ENCODE assay signal across 2 cellular contexts in genomic region chr16:81548901-81549546, GRCh38.
TF ChIP-seq lines count a peak whose summit lies in the region.

No MANE protein-coding gene starts in this region.

TF ChIP-seq in WTC11, 78 proteins besides CTCF, POLR2A, EP300 and RAD21 (continued from another document):
- no peak; the same call in 1 of the 2 replicates for TF ChIP-seq PREB (CRISPR knock-in tag; IDR thresholded peaks at IDR 0.05; ENCODE audit: borderline replicate concordance)
- TF ChIP-seq AR (CRISPR knock-in tag; IDR thresholded peaks at IDR 0.05): no peak
- no peak for TF ChIP-seq GABPB1 (CRISPR knock-in tag; IDR thresholded peaks at IDR 0.05)
- no peak for TF ChIP-seq STAT6 (CRISPR knock-in tag; conservative IDR thresholded peaks at IDR 0.05; ENCODE audit: low read depth)

TF ChIP-seq in HepG2, 621 proteins besides CTCF, POLR2A, EP300 and RAD21 (continued from another document and continues in another):
- TF ChIP-seq RFX5 (IDR thresholded peaks at IDR 0.05; ENCODE audit: low read depth, low read length): peak; percentile 32; the same call in 1 of the 2 replicates
- peak; percentile 1 for TF ChIP-seq ZNF18 (CRISPR knock-in tag; IDR thresholded peaks at IDR 0.05; ENCODE audit: insufficient replicate concordance)
- TF ChIP-seq THAP7 (CRISPR knock-in tag; IDR thresholded peaks at IDR 0.05): 0 out of 2 replicates have a peak, but pooled peaks have one; percentile 56
- peak; percentile 38; the same call in 1 of the 2 replicates for TF ChIP-seq ZNF782 (CRISPR knock-in tag; IDR thresholded peaks at IDR 0.05; ENCODE audit: borderline replicate concordance)
- no peak for TF ChIP-seq ZSCAN30 (CRISPR knock-in tag; IDR thresholded peaks at IDR 0.05)
- TF ChIP-seq ZNF589 (CRISPR knock-in tag; conservative IDR thresholded peaks at IDR 0.05): peak; percentile 72; the same call in 1 of the 2 replicates
- TF ChIP-seq SP4 (CRISPR knock-in tag; IDR thresholded peaks at IDR 0.05): peak; percentile 61
- TF ChIP-seq KDM6A (CRISPR knock-in tag; IDR thresholded peaks at IDR 0.05; ENCODE audit: low read depth): peak; percentile 78
- no peak; the same call in 1 of the 2 replicates for TF ChIP-seq YEATS4 (CRISPR knock-in tag; IDR thresholded peaks at IDR 0.05; ENCODE audit: borderline replicate concordance)
- TF ChIP-seq STAG1 (CRISPR knock-in tag; IDR thresholded peaks at IDR 0.05): 0 out of 2 replicates have a peak, but pooled peaks have one; percentile 6
- 0 out of 2 replicates have a peak, but pooled peaks have one; percentile 75 for TF ChIP-seq POLR2AphosphoS2 (IDR thresholded peaks at IDR 0.05; ENCODE audit: low read depth, low read length)
- no peak for TF ChIP-seq ZNF670 (CRISPR knock-in tag; IDR thresholded peaks at IDR 0.05; ENCODE audit: borderline replicate concordance)
- no peak for TF ChIP-seq FOXA1 (IDR thresholded peaks at IDR 0.05)
- TF ChIP-seq FOXA1 (CRISPR knock-in tag; IDR thresholded peaks at IDR 0.05): 0 out of 2 replicates have a peak, but pooled peaks have one; percentile 23
- TF ChIP-seq ZNF143 (CRISPR knock-in tag; IDR thresholded peaks at IDR 0.05): peak; percentile 76
- TF ChIP-seq FOXP4 (CRISPR knock-in tag; IDR thresholded peaks at IDR 0.05): peak; percentile 74
- TF ChIP-seq THAP9 (CRISPR knock-in tag; IDR thresholded peaks at IDR 0.05; ENCODE audit: borderline replicate concordance): peak; percentile 43; the same call in 1 of the 2 replicates
- peak; percentile 34; the same call in 1 of the 2 replicates for TF ChIP-seq FOXJ3 (CRISPR knock-in tag; IDR thresholded peaks at IDR 0.05; ENCODE audit: borderline replicate concordance)
- peak in 1 of 2 experiments; percentile 68; a peak in 2 of 4 replicates for TF ChIP-seq KLF16 (CRISPR knock-in tag; IDR thresholded peaks at IDR 0.05)
- peak; percentile 88 for TF ChIP-seq ZBTB34 (CRISPR knock-in tag; IDR thresholded peaks at IDR 0.05)
- TF ChIP-seq ZNF615 (CRISPR knock-in tag; IDR thresholded peaks at IDR 0.05; ENCODE audit: borderline replicate concordance): 0 out of 2 replicates have a peak, but pooled peaks have one; percentile 47
- no peak for TF ChIP-seq ZNF20 (CRISPR knock-in tag; IDR thresholded peaks at IDR 0.05)
- TF ChIP-seq TFDP2 (CRISPR knock-in tag; IDR thresholded peaks at IDR 0.05): peak; percentile 37; the same call in 1 of the 2 replicates
- TF ChIP-seq HOXA3 (CRISPR knock-in tag; IDR thresholded peaks at IDR 0.05): peak; percentile 84
- TF ChIP-seq HIC2 (CRISPR knock-in tag; IDR thresholded peaks at IDR 0.05; ENCODE audit: low read depth): no peak
- no peak; the same call in 1 of the 2 replicates for TF ChIP-seq ETV6 (CRISPR knock-in tag; conservative IDR thresholded peaks at IDR 0.05)
- TF ChIP-seq ZBTB33 (CRISPR knock-in tag; IDR thresholded peaks at IDR 0.05): peak; percentile 12
- TF ChIP-seq ZNF331 (CRISPR knock-in tag; IDR thresholded peaks at IDR 0.05): 0 out of 2 replicates have a peak, but pooled peaks have one; percentile 47
- TF ChIP-seq HINFP (CRISPR knock-in tag; IDR thresholded peaks at IDR 0.05; ENCODE audit: low read depth): 0 out of 2 replicates have a peak, but pooled peaks have one; percentile 62
- no peak for TF ChIP-seq NCOA5 (CRISPR knock-in tag; IDR thresholded peaks at IDR 0.05)
- TF ChIP-seq ZNF263 (CRISPR knock-in tag; IDR thresholded peaks at IDR 0.05): peak; percentile 90
- peak; percentile 68 for TF ChIP-seq KAT8 (CRISPR knock-in tag; IDR thresholded peaks at IDR 0.05)
- peak; percentile 92 for TF ChIP-seq SALL1 (CRISPR knock-in tag; IDR thresholded peaks at IDR 0.05)
- peak; percentile 89 for TF ChIP-seq TBX2 (CRISPR knock-in tag; IDR thresholded peaks at IDR 0.05; ENCODE audit: borderline replicate concordance)
- TF ChIP-seq ELF1 (CRISPR knock-in tag; IDR thresholded peaks at IDR 0.05): peak; percentile 21; the same call in 1 of the 2 replicates
- TF ChIP-seq MEIS2 (CRISPR knock-in tag; IDR thresholded peaks at IDR 0.05): 0 out of 2 replicates have a peak, but pooled peaks have one; percentile 34
- TF ChIP-seq RELA (CRISPR knock-in tag; IDR thresholded peaks at IDR 0.05): peak; percentile 77; the same call in 1 of the 2 replicates
- TF ChIP-seq MED1 (CRISPR knock-in tag; IDR thresholded peaks at IDR 0.05): peak; percentile 94
- peak; percentile 74; the same call in 1 of the 2 replicates for TF ChIP-seq ZNF772 (CRISPR knock-in tag; IDR thresholded peaks at IDR 0.05)
- TF ChIP-seq ZEB1 (IDR thresholded peaks at IDR 0.05; ENCODE audit: insufficient replicate concordance, low read depth): peak; percentile 88
- TF ChIP-seq ZNF737 (CRISPR knock-in tag; IDR thresholded peaks at IDR 0.05; ENCODE audit: borderline replicate concordance): no peak
- peak; percentile 72 for TF ChIP-seq TBL1XR1 (IDR thresholded peaks at IDR 0.05; ENCODE audit: borderline replicate concordance, low read length, partially characterized antibody)
- peak; percentile 84; the same call in 1 of the 2 replicates for TF ChIP-seq NR2C2 (CRISPR knock-in tag; IDR thresholded peaks at IDR 0.05; ENCODE audit: borderline replicate concordance)
- peak; percentile 85 for TF ChIP-seq MAFF (IDR thresholded peaks at IDR 0.05; ENCODE audit: low read depth, low read length)
- TF ChIP-seq MTA1 (CRISPR knock-in tag; IDR thresholded peaks at IDR 0.05; ENCODE audit: borderline replicate concordance): peak; percentile 95
- peak; percentile 92 for TF ChIP-seq CEBPB (IDR thresholded peaks at IDR 0.05; ENCODE audit: borderline replicate concordance, low read depth, low read length)
- 0 out of 2 replicates have a peak, but pooled peaks have one; percentile 47 for TF ChIP-seq ATF7-NPFF (CRISPR knock-in tag; IDR thresholded peaks at IDR 0.05; ENCODE audit: low read depth)
- peak; percentile 73 for TF ChIP-seq ZNF501 (CRISPR knock-in tag; IDR thresholded peaks at IDR 0.05)
- TF ChIP-seq MTF1 (CRISPR knock-in tag; IDR thresholded peaks at IDR 0.05): no peak
- TF ChIP-seq MAX (IDR thresholded peaks at IDR 0.05): peak; percentile 64; the same call in 1 of the 2 replicates
